In the genomic region with DNA sequence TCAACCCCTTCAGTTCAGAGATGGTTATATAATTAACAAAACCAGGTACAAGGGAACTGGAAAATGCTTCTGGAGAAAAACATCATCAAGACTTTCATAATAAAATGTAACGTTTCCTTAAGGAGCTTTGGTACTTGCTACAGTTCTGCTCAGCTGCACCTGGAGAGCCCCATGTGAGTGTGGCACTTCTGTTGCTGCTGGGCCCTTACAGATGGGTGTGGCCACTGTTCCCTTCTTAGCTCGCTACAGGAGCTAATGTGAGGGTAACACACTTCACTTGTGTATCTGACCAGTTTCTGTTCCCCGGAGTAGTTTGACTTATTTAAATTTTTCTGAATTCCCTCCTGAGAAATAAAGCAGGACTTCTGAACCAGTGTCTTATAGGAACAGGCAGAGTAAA, we compare ENCODE assay signal across 18 cellular contexts. TPM values are rescaled to one million over a fixed set of nuclear protein-coding genes. Genes with fewer than 3 reads are reported as not detected.
A peak's percentile ranks its signal among the peaks of the same experiment; 100 is the strongest.
DNase-seq lines count a peak whose midpoint lies in the region; ATAC-seq and TF ChIP-seq lines count a peak whose summit lies in the region.
"Had no signal": no experiment of that assay in that cellular context is flagged by ENCODE, and none has a peak within 500 bp of the region (broad histone marks: within the 10 kb centered on the region; RNA-seq: fewer than 3 reads in every experiment).

No MANE protein-coding gene starts in this region.

- H3K27me3 ChIP-seq in suprapubic skin (peaks cover 26% of the 10 kb centered on the region), aorta (ENCODE audit: control insufficient read depth in 1 of 2, insufficient read depth in 2 of 2, low read length in 1 of 2) (no peaks in the 10 kb centered on the region)
- H3K27me3 ChIP-seq: dorsolateral prefrontal cortex had no signal

- no peaks in the 10 kb centered on the region for H3K9me3 ChIP-seq in SK-N-MC (ENCODE audit: low read depth, low read length)
- H3K9me3 ChIP-seq in suprapubic skin, result no peaks in the 10 kb centered on the region
- H3K9me3 ChIP-seq in aorta (ENCODE audit: control insufficient read depth, low read length), result no peaks in the 10 kb centered on the region
- H3K9me3 ChIP-seq: Caco-2, thoracic aorta had no signal

- no peak overlapping the region for H3K27ac Mint-ChIP-seq in naive B cell
- H3K27ac Mint-ChIP-seq in activated naive CD8-positive, alpha-beta T cell treated with anti-CD3 and anti-CD28 coated beads, Interleukin-2, amount 50 U/mL, for 24 hours, result no peak overlapping the region
- H3K27ac Mint-ChIP-seq: natural killer cell treated with Interleukin-12 subunit alpha and Interleukin-12 subunit beta and Interleukin-15 and Interleukin-18, amount 100 ng/mL, for 72 hours had no signal

- no peak for TF ChIP-seq POLR2A in suprapubic skin (IDR thresholded peaks at IDR 0.05)

- peak; percentile 36 to 46 for ATAC-seq in naive B cell (ENCODE audit: low read depth in 2 of 2)
- no peak for ATAC-seq in activated naive CD8-positive, alpha-beta T cell treated with anti-CD3 and anti-CD28 coated beads, Interleukin-2, amount 50 U/mL, for 24 hours
- no peak for ATAC-seq in aorta (ENCODE audit: low FRiP score)
- ATAC-seq: natural killer cell treated with Interleukin-12 subunit alpha and Interleukin-12 subunit beta and Interleukin-15 and Interleukin-18, amount 100 ng/mL, for 72 hours had no signal

- peak; percentile 42 for DNase-seq in DMS153 (lab: John Stamatoyannopoulos, UW)
- DNase-seq in NCI-H187 treated with DMSO at 0.1 percent for 48 hours (lab: John Stamatoyannopoulos, UW), result peak; percentile 76
- DNase-seq in SK-N-MC (ENCODE audit: low read depth, low spot score), result no peak
- DNase-seq in naive B cell, result no peak
- no peak for DNase-seq in activated naive CD8-positive, alpha-beta T cell treated with anti-CD3 and anti-CD28 coated beads, Interleukin-2, amount 50 U/mL, for 24 hours
- no peak for DNase-seq in hepatic stellate cell (ENCODE audit: low spot score)
- no peak for DNase-seq in suprapubic skin (ENCODE audit: low spot score in 2 of 2)
- no peak for DNase-seq in aorta
- DNase-seq: activated naive CD4-positive, alpha-beta T cell; Caco-2; dorsolateral prefrontal cortex; NCI-H2227 treated with DMSO at 0.1 percent for 48 hours; PC-9; retina had no signal

- peaks cover 41% of the 10 kb centered on the region for H3K4me1 ChIP-seq in suprapubic skin
- H3K4me1 ChIP-seq in aorta (ENCODE audit: control insufficient read depth in 1 of 2, insufficient read depth in 2 of 2, low read length in 2 of 2), result peaks cover 0 to 3% of the 10 kb centered on the region in 2 donors

- H3K36me3 ChIP-seq in SK-N-MC (ENCODE audit: insufficient read depth, low read length) (no peaks in the 10 kb centered on the region), suprapubic skin (no peaks in the 10 kb centered on the region), aorta (ENCODE audit: control insufficient read depth in 1 of 2, insufficient read depth in 2 of 2, low read length in 1 of 2) (no peaks in the 10 kb centered on the region)
- H3K36me3 ChIP-seq: thoracic aorta had no signal

- 0 out of 2 replicates have a peak overlapping the region, but pooled peaks have one; percentile 17 for H3K4me3 ChIP-seq in SK-N-MC
- no peak overlapping the region for H3K4me3 ChIP-seq in suprapubic skin
- H3K4me3 ChIP-seq in aorta (ENCODE audit: low read length in 2 of 2), result no peak overlapping the region
- H3K4me3 ChIP-seq: dorsolateral prefrontal cortex, PC-9, thoracic aorta had no signal

- intact Hi-C loops in aorta (cut with DNase I), result loop anchor here in 1 of 2 donors (10.0 kb wide), 1 partner anchor 53 kb away; no protein-coding TSS in a partner anchor

- peak overlapping the region in 1 of 8 donors; percentile 70 for H3K4me3 Mint-ChIP-seq in naive B cell
- no peak overlapping the region for H3K4me3 Mint-ChIP-seq in activated naive CD8-positive, alpha-beta T cell treated with anti-CD3 and anti-CD28 coated beads, Interleukin-2, amount 50 U/mL, for 24 hours
- H3K4me3 Mint-ChIP-seq: natural killer cell treated with Interleukin-12 subunit alpha and Interleukin-12 subunit beta and Interleukin-15 and Interleukin-18, amount 100 ng/mL, for 72 hours had no signal

- peaks cover 0 to 12% of the 10 kb centered on the region in 2 donors for H3K36me3 Mint-ChIP-seq in naive B cell
- H3K36me3 Mint-ChIP-seq in activated naive CD8-positive, alpha-beta T cell treated with anti-CD3 and anti-CD28 coated beads, Interleukin-2, amount 50 U/mL, for 24 hours (ENCODE audit: low read depth), result no peaks in the 10 kb centered on the region
- H3K36me3 Mint-ChIP-seq: natural killer cell treated with Interleukin-12 subunit alpha and Interleukin-12 subunit beta and Interleukin-15 and Interleukin-18, amount 100 ng/mL, for 72 hours had no signal

- H3K27ac ChIP-seq in SK-N-MC (peak overlapping the region; percentile 3; the same call in 1 of the 2 replicates), suprapubic skin (no peak overlapping the region), aorta (ENCODE audit: low read depth in 1 of 2, low read length in 2 of 2) (no peak overlapping the region)
- H3K27ac ChIP-seq: dorsolateral prefrontal cortex had no signal

- WGBS in suprapubic skin, result 43% methylated on average over 3 of the region's 3 CpGs
- 85 to 86% methylated on average over 3 of the region's 3 CpGs for WGBS in aorta, 2 donors

- H3K27me3 Mint-ChIP-seq in naive B cell, result peaks cover 1 to 19% (median 4%) of the 10 kb centered on the region in 3 donors
- peaks cover 29% of the 10 kb centered on the region for H3K27me3 Mint-ChIP-seq in activated naive CD8-positive, alpha-beta T cell treated with anti-CD3 and anti-CD28 coated beads, Interleukin-2, amount 50 U/mL, for 24 hours

- no peaks in the 10 kb centered on the region for H3K9me3 Mint-ChIP-seq in naive B cell
- H3K9me3 Mint-ChIP-seq in activated naive CD8-positive, alpha-beta T cell treated with anti-CD3 and anti-CD28 coated beads, Interleukin-2, amount 50 U/mL, for 24 hours, result no peaks in the 10 kb centered on the region
- H3K9me3 Mint-ChIP-seq: natural killer cell treated with Interleukin-12 subunit alpha and Interleukin-12 subunit beta and Interleukin-15 and Interleukin-18, amount 100 ng/mL, for 72 hours had no signal

- TF ChIP-seq CTCF in suprapubic skin (IDR thresholded peaks at IDR 0.05), result no peak

- TF ChIP-seq EP300 in suprapubic skin (IDR thresholded peaks at IDR 0.05), result no peak

- H3K4me1 Mint-ChIP-seq in naive B cell, result peaks cover 30 to 46% (median 37%) of the 10 kb centered on the region in 3 donors
- H3K4me1 Mint-ChIP-seq in activated naive CD8-positive, alpha-beta T cell treated with anti-CD3 and anti-CD28 coated beads, Interleukin-2, amount 50 U/mL, for 24 hours, result peaks cover 2% of the 10 kb centered on the region

- H3K9ac ChIP-seq in SK-N-MC (ENCODE audit: insufficient read length), result no peak overlapping the region

RNA-seq across cellular contexts. Expression of gene POU2AF3, which starts 4.0 kb away (rescaled TPM):
- polyA plus RNA-seq in naive B cell (ENCODE audit: low read depth in 6 of 6) (under 1 TPM in 1 of 6 donors, not detected in 5; 0.77 TPM), aorta (1 to 10 TPM in 1 of 2 donors, not detected in 1; 4.2 TPM)
- total RNA-seq in suprapubic skin (under 1 TPM in 1 of 4 donors, not detected in 3; 0.89 TPM), aorta (1 to 10 TPM; 1.1 to 4.5 TPM)
- total RNA-seq: M059J; natural killer cell treated with Interleukin-12 subunit alpha and Interleukin-12 subunit beta and Interleukin-15 and Interleukin-18, amount 100 ng/mL, for 72 hours had no signal

RNA-seq across cellular contexts. Expression of gene POU2AF2, which starts 56.8 kb away (rescaled TPM):
- not detected for polyA plus RNA-seq in naive B cell (ENCODE audit: low read depth in 6 of 6)
- not detected for total RNA-seq in suprapubic skin
- not detected for total RNA-seq in aorta
- not detected for polyA plus RNA-seq in aorta
- total RNA-seq: Caco-2; dorsolateral prefrontal cortex; left lobe of liver; M059J; natural killer cell treated with Interleukin-12 subunit alpha and Interleukin-12 subunit beta and Interleukin-15 and Interleukin-18, amount 100 ng/mL, for 72 hours; PC-9; thoracic aorta had no signal

Comparison
In these comparisons a context has a peak if more than half of its experiments do, and no peak if none do; other contexts are left out.
1. DNase-seq: peak in DMS153 (single experiment) and NCI-H187 treated with DMSO at 0.1 percent for 48 hours (single experiment); none in SK-N-MC (single experiment), naive B cell (single experiment), activated naive CD8-positive, alpha-beta T cell treated with anti-CD3 and anti-CD28 coated beads, Interleukin-2, amount 50 U/mL, for 24 hours (single experiment), hepatic stellate cell (single experiment), suprapubic skin (0 of 2) and aorta (0 of 2).
2. ATAC-seq: peak in naive B cell (2 of 2); none in activated naive CD8-positive, alpha-beta T cell treated with anti-CD3 and anti-CD28 coated beads, Interleukin-2, amount 50 U/mL, for 24 hours (single experiment) and aorta (single experiment).